11 cellular contexts compared by ENCODE assay signal in genomic region chr10:97865488-97865887, GRCh38. TPM values are rescaled to one million over a fixed set of nuclear protein-coding genes. Genes with fewer than 3 reads are reported as not detected.
DNase-seq lines count a peak whose midpoint lies in the region; ATAC-seq lines count a peak whose summit lies in the region.
"Had no signal": no experiment of that assay in that cellular context is flagged by ENCODE, and none has a peak within 500 bp of the region (broad histone marks: within the 10 kb centered on the region; RNA-seq: fewer than 3 reads in every experiment).

No MANE protein-coding gene starts in this region.

- WGBS in neuronal stem cell (ENCODE audit: extremely low coverage in 2 of 2, insufficient read length in 2 of 2, insufficient replicate concordance in 1 of 2), 2 donors: no CpG with 5 or more reads among the region's 18 CpGs

- H4K91ac ChIP-seq in neuronal stem cell (ENCODE audit: low read depth, low read length, poor library complexity): no peak overlapping the region

- DNase-seq in ELR (ENCODE audit: low read depth): peak; percentile 27
- peak; percentile 69 for DNase-seq in RPMI7951 (ENCODE audit: low read depth)
- DNase-seq in neuronal stem cell (ENCODE audit: low spot score): no peak
- DNase-seq in activated CD4-positive, alpha-beta T cell treated with anti-CD3 and anti-CD28 coated beads for 36 hours: no peak
- no peak for DNase-seq in DMS53 treated with DMSO at 0.1 percent for 48 hours (lab: John Stamatoyannopoulos, UW; ENCODE audit: unreplicated experiment)
- DNase-seq in MV-4-11 (lab: John Stamatoyannopoulos, UW): no peak
- no peak for DNase-seq in KBM-7
- DNase-seq: Caco-2; CD8-positive, alpha-beta memory T cell; GM23248 had no signal

- peaks cover 3% of the 10 kb centered on the region for H3K79me1 ChIP-seq in neuronal stem cell (ENCODE audit: low read depth, low read length)

- no peak overlapping the region for H3K9ac ChIP-seq in neuronal stem cell (ENCODE audit: low read depth, low read length, poor library complexity)
- H3K9ac ChIP-seq: GM23248 had no signal

- H2BK5ac ChIP-seq in neuronal stem cell (ENCODE audit: low read length): no peak overlapping the region

- no peak overlapping the region for H4K8ac ChIP-seq in neuronal stem cell (ENCODE audit: low read depth, low read length)

- H3K9me3 ChIP-seq in neuronal stem cell (replicated peaks in 1 of 2; ENCODE audit: control insufficient read depth in 2 of 2, insufficient read depth in 1 of 2, low read depth in 1 of 2, low read length in 2 of 2): no peaks in the 10 kb centered on the region
- H3K9me3 ChIP-seq: Caco-2 had no signal

- no peak overlapping the region for H2AFZ ChIP-seq in neuronal stem cell (ENCODE audit: low read length)
- H2AFZ ChIP-seq: GM23248 had no signal

- intact Hi-C loops in activated CD4-positive, alpha-beta T cell treated with anti-CD3 and anti-CD28 coated beads for 36 hours (cut with DNase I, micrococcal nuclease): loop anchor here in 1 of 2 experiments (5.0 kb wide), 1 partner anchor 158 kb away; no protein-coding TSS in a partner anchor

- no peak overlapping the region for H3K4me3 ChIP-seq in neuronal stem cell (ENCODE audit: low read length in 2 of 2)
- H3K4me3 ChIP-seq: GM23248 had no signal

- peaks cover 0 to 52% (median 0%) of the 10 kb centered on the region in 3 experiments for H3K27me3 ChIP-seq in neuronal stem cell (ENCODE audit: control insufficient read depth in 3 of 3, insufficient read depth in 3 of 3, low read depth in 1 of 3, low read length in 3 of 3)

- H2AK5ac ChIP-seq in neuronal stem cell (ENCODE audit: low read depth, low read length): no peak overlapping the region

- H2BK12ac ChIP-seq in neuronal stem cell (ENCODE audit: low read length): no peak overlapping the region

- no peak overlapping the region for H3K18ac ChIP-seq in neuronal stem cell (ENCODE audit: low read length)

- peaks cover 0 to 2% of the 10 kb centered on the region in 2 donors for H3K36me3 ChIP-seq in neuronal stem cell (replicated peaks in 1 of 2; ENCODE audit: control insufficient read depth in 2 of 2, insufficient read depth in 2 of 2, low read length in 2 of 2)

- H3K27ac Mint-ChIP-seq in activated CD4-positive, alpha-beta T cell treated with anti-CD3 and anti-CD28 coated beads for 36 hours: no peak overlapping the region

- no peak overlapping the region for H2BK15ac ChIP-seq in neuronal stem cell (ENCODE audit: low read length)

- ATAC-seq in activated CD4-positive, alpha-beta T cell treated with anti-CD3 and anti-CD28 coated beads for 36 hours: no peak
- ATAC-seq: HepG2 had no signal

- POLR2A ChIA-PET in activated CD4-positive, alpha-beta T cell treated with anti-CD3 and anti-CD28 coated beads for 36 hours (lab: Charles Lee): no interaction called here

- H2BK120ac ChIP-seq in neuronal stem cell (ENCODE audit: low read depth, low read length): no peak overlapping the region

- no peaks in the 10 kb centered on the region for H3K36me3 Mint-ChIP-seq in activated CD4-positive, alpha-beta T cell treated with anti-CD3 and anti-CD28 coated beads for 36 hours (ENCODE audit: low read depth)

- no peaks in the 10 kb centered on the region for H3K9me3 Mint-ChIP-seq in activated CD4-positive, alpha-beta T cell treated with anti-CD3 and anti-CD28 coated beads for 36 hours (ENCODE audit: low read depth)
- H3K9me3 Mint-ChIP-seq: CD8-positive, alpha-beta memory T cell had no signal

- H3K27ac ChIP-seq in neuronal stem cell (replicated peaks; ENCODE audit: low read length): no peak overlapping the region
- H3K27ac ChIP-seq: GM23248 had no signal

- peak overlapping the region; percentile 47 for H3K14ac ChIP-seq in neuronal stem cell (ENCODE audit: low read length)

- H3K4me1 ChIP-seq in neuronal stem cell (ENCODE audit: control insufficient read depth in 2 of 2, insufficient read depth in 1 of 2, low read depth in 1 of 2, low read length in 2 of 2): peaks cover 0 to 5% of the 10 kb centered on the region in 2 donors

- H3K27me3 Mint-ChIP-seq in activated CD4-positive, alpha-beta T cell treated with anti-CD3 and anti-CD28 coated beads for 36 hours: no peaks in the 10 kb centered on the region
- H3K27me3 Mint-ChIP-seq: CD8-positive, alpha-beta memory T cell had no signal

- H3K4ac ChIP-seq in neuronal stem cell (ENCODE audit: low read length): no peak overlapping the region

- in situ Hi-C loops in KBM-7 (cut with MboI; ENCODE audit: low pct_unique_long_range_greater_than_20kb, low sequenced_read_pairs): no loop called here

- no peak overlapping the region for H3K4me2 ChIP-seq in neuronal stem cell (ENCODE audit: insufficient read depth, low read length, poor library complexity, severe bottlenecking)

- H3K23ac ChIP-seq in neuronal stem cell (ENCODE audit: low read depth, low read length, poor library complexity): no peak overlapping the region

- H3K4me3 Mint-ChIP-seq in activated CD4-positive, alpha-beta T cell treated with anti-CD3 and anti-CD28 coated beads for 36 hours: no peak overlapping the region
- H3K4me3 Mint-ChIP-seq: CD8-positive, alpha-beta memory T cell had no signal

- CTCF ChIA-PET in activated CD4-positive, alpha-beta T cell treated with anti-CD3 and anti-CD28 coated beads for 36 hours (lab: Charles Lee): interaction anchor here (7.1 kb wide), 1 partner anchor 71 kb away, joined by 93 read pairs; no protein-coding TSS in a partner anchor

- peaks cover 10% of the 10 kb centered on the region for H3K4me1 Mint-ChIP-seq in activated CD4-positive, alpha-beta T cell treated with anti-CD3 and anti-CD28 coated beads for 36 hours

RNA-seq across cellular contexts. Expression of gene GOLGA7B, which starts 15.8 kb away (rescaled TPM):
- total RNA-seq in RPMI7951 (2014; rRNA removed; shearing (Covaris generic)): 2.9 and 3.1 TPM in 2 replicates
- polyA plus RNA-seq in neuronal stem cell (2013, experiment 1 of 2): under 0.01 TPM
- polyA plus RNA-seq in neuronal stem cell (2013, experiment 2 of 2): 0.01 TPM
- under 1 TPM; 0.47 to 0.57 TPM for total RNA-seq in activated CD4-positive, alpha-beta T cell treated with anti-CD3 and anti-CD28 coated beads for 36 hours
- total RNA-seq: GM23248, HepG2 had no signal
- polyA plus RNA-seq: GM23248, HepG2 had no signal

Comparison
In these comparisons a context has a peak if more than half of its experiments do, and no peak if none do; other contexts are left out.
1. DNase-seq: peak in ELR (single experiment) and RPMI7951 (single experiment); none in neuronal stem cell (single experiment), activated CD4-positive, alpha-beta T cell treated with anti-CD3 and anti-CD28 coated beads for 36 hours (single experiment), DMS53 treated with DMSO at 0.1 percent for 48 hours (single experiment), MV-4-11 (single experiment) and KBM-7 (single experiment).